ENCODE assay signal across 23 cellular contexts in the genomic region with DNA sequence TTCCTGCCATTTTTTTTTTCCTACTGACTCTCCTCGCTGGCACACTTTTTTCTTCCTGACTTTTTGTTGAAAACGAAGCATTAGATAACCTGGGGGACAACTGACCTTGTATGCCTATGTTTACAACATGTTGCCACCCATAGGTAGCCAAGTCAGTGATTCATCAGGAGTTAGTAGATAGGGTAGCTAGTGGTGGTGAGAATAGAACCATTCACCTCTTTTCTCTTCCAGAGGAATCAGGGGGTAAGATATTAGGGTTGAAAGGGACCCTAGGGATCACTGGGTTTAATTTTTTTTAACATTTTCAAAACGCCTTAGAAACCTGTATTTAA.
"Had no signal": no experiment of that assay in that cellular context is flagged by ENCODE, and none has a peak within 500 bp of the region (broad histone marks: within the 10 kb centered on the region; RNA-seq: fewer than 3 reads in every experiment).

No MANE protein-coding gene starts in this region.

- H3K4me3 Mint-ChIP-seq: activated CD4-positive, alpha-beta memory T cell treated with anti-CD3 and anti-CD28 coated beads for 36 hours; activated CD4-positive, alpha-beta T cell treated with anti-CD3 and anti-CD28 coated beads, Interleukin-2, amount 10 ng/mL, durations not matched to agents 7 days and 5 days; activated naive CD8-positive, alpha-beta T cell treated with anti-CD3 and anti-CD28 coated beads for 36 hours; activated T-cell treated with anti-CD3 and anti-CD28 coated beads, Interleukin-2, amount 50 U/mL, for 4 hours; T-cell had no signal

- H3K36me3 Mint-ChIP-seq: activated CD4-positive, alpha-beta memory T cell treated with anti-CD3 and anti-CD28 coated beads for 36 hours; activated naive CD8-positive, alpha-beta T cell treated with anti-CD3 and anti-CD28 coated beads for 36 hours; T-cell had no signal

- ATAC-seq: activated T-cell treated with anti-CD3 and anti-CD28 coated beads, Interleukin-2, amount 50 U/mL, for 4 hours; T-cell had no signal

- DNase-seq: activated CD4-positive, alpha-beta memory T cell treated with anti-CD3 and anti-CD28 coated beads for 36 hours; activated CD4-positive, alpha-beta T cell treated with anti-CD3 and anti-CD28 coated beads, Interleukin-2, amount 10 ng/mL, durations not matched to agents 7 days and 5 days; activated CD4-positive, CD25-positive, alpha-beta regulatory T cell; activated CD8-positive, alpha-beta memory T cell treated with anti-CD3 and anti-CD28 coated beads for 24 hours; activated effector memory CD4-positive, alpha-beta T cell treated with anti-CD3 and anti-CD28 coated beads, Interleukin-2, amount 50 U/mL, for 16 hours; activated naive CD4-positive, alpha-beta T cell treated with Interleukin-2 at 50 U/mL for 16 hours; activated naive CD8-positive, alpha-beta T cell treated with anti-CD3 and anti-CD28 coated beads for 36 hours; activated T-cell treated with anti-CD3 and anti-CD28 coated beads, Interleukin-2, amount 50 U/mL, for 4 hours; brain microvascular endothelial cell; caudate nucleus; MV-4-11; NCI-H1092 treated with DMSO at 0.1 percent for 48 hours; NCI-H1417 treated with DMSO at 0.1 percent for 48 hours; NCI-H1694; NCI-H2029; NCI-H510A treated with DMSO at 0.1 percent for 48 hours; NK-92 treated with Interleukin-12 subunit alpha and Interleukin-12 subunit beta, amount 100 ng/mL, for 24 hours; OCI-M1; SIG-M5; T-cell; T-helper 2 cell; T1000 had no signal

- H3K4me2 ChIP-seq: KMS-11 had no signal

- H3K27ac Mint-ChIP-seq: activated CD4-positive, alpha-beta memory T cell treated with anti-CD3 and anti-CD28 coated beads for 36 hours; activated CD4-positive, alpha-beta T cell treated with anti-CD3 and anti-CD28 coated beads, Interleukin-2, amount 10 ng/mL, durations not matched to agents 7 days and 5 days; activated naive CD8-positive, alpha-beta T cell treated with anti-CD3 and anti-CD28 coated beads for 36 hours; T-cell had no signal

- H3K27me3 Mint-ChIP-seq: activated CD4-positive, alpha-beta memory T cell treated with anti-CD3 and anti-CD28 coated beads for 36 hours; activated CD4-positive, alpha-beta T cell treated with anti-CD3 and anti-CD28 coated beads, Interleukin-2, amount 10 ng/mL, durations not matched to agents 7 days and 5 days; activated naive CD8-positive, alpha-beta T cell treated with anti-CD3 and anti-CD28 coated beads for 36 hours; T-cell had no signal

- H3K36me3 ChIP-seq: brain microvascular endothelial cell had no signal

- H3K27ac ChIP-seq: brain microvascular endothelial cell, KMS-11 had no signal

- H3K9ac ChIP-seq: KMS-11 had no signal

- H3K27me3 ChIP-seq: brain microvascular endothelial cell had no signal

- H3K4me1 Mint-ChIP-seq: activated CD4-positive, alpha-beta T cell treated with anti-CD3 and anti-CD28 coated beads, Interleukin-2, amount 10 ng/mL, durations not matched to agents 7 days and 5 days; activated naive CD8-positive, alpha-beta T cell treated with anti-CD3 and anti-CD28 coated beads for 36 hours; T-cell had no signal
